ENCODE assay signal across 1 cellular context in the genomic region with DNA sequence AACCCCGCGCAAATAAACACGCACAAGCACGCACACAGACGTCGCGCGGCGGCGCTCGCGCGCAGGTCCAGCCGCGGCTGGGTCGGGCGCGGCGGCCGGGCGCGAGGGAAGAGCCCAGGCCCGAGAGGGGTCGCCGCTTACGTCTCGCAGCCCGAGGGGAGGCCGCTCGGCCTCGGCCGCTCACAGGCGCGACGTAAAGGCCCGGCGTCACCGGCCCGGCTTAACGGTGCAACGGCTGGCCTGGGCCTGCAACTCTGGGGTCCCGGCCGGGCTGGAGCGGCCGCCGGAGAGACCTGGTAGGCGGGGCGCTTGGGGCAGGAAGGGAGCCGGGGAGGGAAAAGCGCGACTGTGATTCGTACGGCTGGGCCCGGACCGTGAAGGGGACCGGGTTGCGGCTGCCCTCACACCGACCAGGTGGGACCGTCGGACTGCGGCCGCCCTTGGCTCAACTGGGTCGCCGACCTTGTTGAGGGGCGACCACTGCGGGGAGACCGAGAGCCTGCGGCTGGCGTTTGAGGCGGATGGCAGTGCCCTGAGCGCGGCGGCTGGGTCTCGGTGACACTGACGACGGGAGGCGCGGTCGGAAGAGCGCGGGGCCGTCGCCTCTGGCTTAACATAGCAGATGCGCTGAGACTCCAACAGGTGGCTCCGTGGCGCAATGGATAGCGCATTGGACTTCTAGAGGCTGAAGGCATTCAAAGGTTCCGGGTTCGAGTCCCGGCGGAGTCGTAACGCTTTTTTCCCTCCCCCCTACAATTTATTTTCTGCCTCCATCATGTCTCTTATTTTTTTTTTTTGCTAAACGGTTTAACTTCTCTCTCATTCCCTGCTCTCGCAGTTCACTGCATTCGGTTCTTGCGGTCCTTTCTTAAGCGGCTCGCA.
TF ChIP-seq lines count a peak whose summit lies in the region.

No MANE protein-coding gene starts in this region.

TF ChIP-seq in HepG2, 621 proteins besides CTCF, POLR2A, EP300 and RAD21 (continued from another document and continues in another):
- peak; percentile 25; the same call in 1 of the 2 replicates for TF ChIP-seq HCFC1 (IDR thresholded peaks at IDR 0.05; ENCODE audit: low read depth, low read length)
- TF ChIP-seq, protein P1, sequence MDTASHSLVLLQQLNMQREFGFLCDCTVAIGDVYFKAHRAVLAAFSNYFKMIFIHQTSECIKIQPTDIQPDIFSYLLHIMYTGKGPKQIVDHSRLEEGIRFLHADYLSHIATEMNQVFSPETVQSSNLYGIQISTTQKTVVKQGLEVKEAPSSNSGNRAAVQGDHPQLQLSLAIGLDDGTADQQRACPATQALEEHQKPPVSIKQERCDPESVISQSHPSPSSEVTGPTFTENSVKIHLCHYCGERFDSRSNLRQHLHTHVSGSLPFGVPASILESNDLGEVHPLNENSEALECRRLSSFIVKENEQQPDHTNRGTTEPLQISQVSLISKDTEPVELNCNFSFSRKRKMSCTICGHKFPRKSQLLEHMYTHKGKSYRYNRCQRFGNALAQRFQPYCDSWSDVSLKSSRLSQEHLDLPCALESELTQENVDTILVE (CRISPR knock-in tag; IDR thresholded peaks at IDR 0.05), result 0 out of 2 replicates have a peak, but pooled peaks have one; percentile 47
- TF ChIP-seq LCORL (IDR thresholded peaks at IDR 0.05), result no peak
- no peak for TF ChIP-seq LCORL (CRISPR knock-in tag; IDR thresholded peaks at IDR 0.05)
- no peak; the same call in 1 of the 2 replicates for TF ChIP-seq NR1H2 (CRISPR knock-in tag; IDR thresholded peaks at IDR 0.05; ENCODE audit: borderline replicate concordance, low read depth)
- TF ChIP-seq, protein P2, sequence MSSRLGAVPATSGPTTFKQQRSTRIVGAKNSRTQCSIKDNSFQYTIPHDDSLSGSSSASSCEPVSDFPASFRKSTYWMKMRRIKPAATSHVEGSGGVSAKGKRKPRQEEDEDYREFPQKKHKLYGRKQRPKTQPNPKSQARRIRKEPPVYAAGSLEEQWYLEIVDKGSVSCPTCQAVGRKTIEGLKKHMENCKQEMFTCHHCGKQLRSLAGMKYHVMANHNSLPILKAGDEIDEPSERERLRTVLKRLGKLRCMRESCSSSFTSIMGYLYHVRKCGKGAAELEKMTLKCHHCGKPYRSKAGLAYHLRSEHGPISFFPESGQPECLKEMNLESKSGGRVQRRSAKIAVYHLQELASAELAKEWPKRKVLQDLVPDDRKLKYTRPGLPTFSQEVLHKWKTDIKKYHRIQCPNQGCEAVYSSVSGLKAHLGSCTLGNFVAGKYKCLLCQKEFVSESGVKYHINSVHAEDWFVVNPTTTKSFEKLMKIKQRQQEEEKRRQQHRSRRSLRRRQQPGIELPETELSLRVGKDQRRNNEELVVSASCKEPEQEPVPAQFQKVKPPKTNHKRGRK (CRISPR knock-in tag; IDR thresholded peaks at IDR 0.05), result no peak
- peak; percentile 83; the same call in 1 of the 2 replicates for TF ChIP-seq ZNF772 (CRISPR knock-in tag; IDR thresholded peaks at IDR 0.05)
- 0 out of 2 replicates have a peak, but pooled peaks have one; percentile 19 for TF ChIP-seq RFX5 (IDR thresholded peaks at IDR 0.05; ENCODE audit: low read depth, low read length)
- TF ChIP-seq RBM39 (IDR thresholded peaks at IDR 0.05; ENCODE audit: low read depth, low read length, poor library complexity, severe bottlenecking), result peak; percentile 80
- peak; percentile 89 for TF ChIP-seq KMT2B (CRISPR knock-in tag; IDR thresholded peaks at IDR 0.05)
- TF ChIP-seq RARA (CRISPR knock-in tag; IDR thresholded peaks at IDR 0.05), result peak; percentile 24; the same call in 1 of the 2 replicates
- TF ChIP-seq SSRP1 (CRISPR knock-in tag; IDR thresholded peaks at IDR 0.05), result no peak; the same call in 1 of the 2 replicates
- TF ChIP-seq, protein P3, sequence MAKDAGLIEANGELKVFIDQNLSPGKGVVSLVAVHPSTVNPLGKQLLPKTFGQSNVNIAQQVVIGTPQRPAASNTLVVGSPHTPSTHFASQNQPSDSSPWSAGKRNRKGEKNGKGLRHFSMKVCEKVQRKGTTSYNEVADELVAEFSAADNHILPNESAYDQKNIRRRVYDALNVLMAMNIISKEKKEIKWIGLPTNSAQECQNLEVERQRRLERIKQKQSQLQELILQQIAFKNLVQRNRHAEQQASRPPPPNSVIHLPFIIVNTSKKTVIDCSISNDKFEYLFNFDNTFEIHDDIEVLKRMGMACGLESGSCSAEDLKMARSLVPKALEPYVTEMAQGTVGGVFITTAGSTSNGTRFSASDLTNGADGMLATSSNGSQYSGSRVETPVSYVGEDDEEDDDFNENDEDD (CRISPR knock-in tag; IDR thresholded peaks at IDR 0.05; ENCODE audit: borderline replicate concordance), result peak; percentile 60; the same call in 1 of the 2 replicates
- peak; percentile 75 for TF ChIP-seq RXRA (CRISPR knock-in tag; IDR thresholded peaks at IDR 0.05)
- 0 out of 2 replicates have a peak, but pooled peaks have one; percentile 67 for TF ChIP-seq GLI4 (CRISPR knock-in tag; IDR thresholded peaks at IDR 0.05; ENCODE audit: borderline replicate concordance)
- TF ChIP-seq, protein P4, sequence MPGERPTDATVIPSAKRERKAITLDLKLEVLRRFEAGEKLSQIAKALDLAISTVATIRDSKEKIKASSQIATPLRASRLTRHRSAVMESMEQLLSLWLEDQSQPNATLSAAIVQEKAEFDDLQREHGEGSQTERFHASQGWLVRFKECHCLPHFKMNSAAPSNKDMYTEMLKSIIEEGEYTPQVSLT (CRISPR knock-in tag; IDR thresholded peaks at IDR 0.05; ENCODE audit: borderline replicate concordance, low read depth), result no peak
- TF ChIP-seq MYC (CRISPR knock-in tag; IDR thresholded peaks at IDR 0.05; ENCODE audit: borderline replicate concordance), result peak; percentile 78; the same call in 1 of the 2 replicates
- peak; percentile 78; the same call in 1 of the 2 replicates for TF ChIP-seq CEBPB (IDR thresholded peaks at IDR 0.05; ENCODE audit: borderline replicate concordance, low read depth, low read length)
- TF ChIP-seq, protein P5, sequence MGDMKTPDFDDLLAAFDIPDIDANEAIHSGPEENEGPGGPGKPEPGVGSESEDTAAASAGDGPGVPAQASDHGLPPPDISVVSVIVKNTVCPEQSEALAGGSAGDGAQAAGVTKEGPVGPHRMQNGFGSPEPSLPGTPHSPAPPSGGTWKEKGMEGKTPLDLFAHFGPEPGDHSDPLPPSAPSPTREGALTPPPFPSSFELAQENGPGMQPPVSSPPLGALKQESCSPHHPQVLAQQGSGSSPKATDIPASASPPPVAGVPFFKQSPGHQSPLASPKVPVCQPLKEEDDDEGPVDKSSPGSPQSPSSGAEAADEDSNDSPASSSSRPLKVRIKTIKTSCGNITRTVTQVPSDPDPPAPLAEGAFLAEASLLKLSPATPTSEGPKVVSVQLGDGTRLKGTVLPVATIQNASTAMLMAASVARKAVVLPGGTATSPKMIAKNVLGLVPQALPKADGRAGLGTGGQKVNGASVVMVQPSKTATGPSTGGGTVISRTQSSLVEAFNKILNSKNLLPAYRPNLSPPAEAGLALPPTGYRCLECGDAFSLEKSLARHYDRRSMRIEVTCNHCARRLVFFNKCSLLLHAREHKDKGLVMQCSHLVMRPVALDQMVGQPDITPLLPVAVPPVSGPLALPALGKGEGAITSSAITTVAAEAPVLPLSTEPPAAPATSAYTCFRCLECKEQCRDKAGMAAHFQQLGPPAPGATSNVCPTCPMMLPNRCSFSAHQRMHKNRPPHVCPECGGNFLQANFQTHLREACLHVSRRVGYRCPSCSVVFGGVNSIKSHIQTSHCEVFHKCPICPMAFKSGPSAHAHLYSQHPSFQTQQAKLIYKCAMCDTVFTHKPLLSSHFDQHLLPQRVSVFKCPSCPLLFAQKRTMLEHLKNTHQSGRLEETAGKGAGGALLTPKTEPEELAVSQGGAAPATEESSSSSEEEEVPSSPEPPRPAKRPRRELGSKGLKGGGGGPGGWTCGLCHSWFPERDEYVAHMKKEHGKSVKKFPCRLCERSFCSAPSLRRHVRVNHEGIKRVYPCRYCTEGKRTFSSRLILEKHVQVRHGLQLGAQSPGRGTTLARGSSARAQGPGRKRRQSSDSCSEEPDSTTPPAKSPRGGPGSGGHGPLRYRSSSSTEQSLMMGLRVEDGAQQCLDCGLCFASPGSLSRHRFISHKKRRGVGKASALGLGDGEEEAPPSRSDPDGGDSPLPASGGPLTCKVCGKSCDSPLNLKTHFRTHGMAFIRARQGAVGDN (CRISPR knock-in tag; IDR thresholded peaks at IDR 0.05), result peak; percentile 73
- 0 out of 2 replicates have a peak, but pooled peaks have one; percentile 33 for TF ChIP-seq ZBTB1 (CRISPR knock-in tag; IDR thresholded peaks at IDR 0.05; ENCODE audit: borderline replicate concordance)
- peak; percentile 74 for TF ChIP-seq HNRNPL (IDR thresholded peaks at IDR 0.05; ENCODE audit: low read depth, low read length)
- TF ChIP-seq ZNF17 (CRISPR knock-in tag; IDR thresholded peaks at IDR 0.05), result no peak
- peak; percentile 63 for TF ChIP-seq POLR2G (IDR thresholded peaks at IDR 0.05; ENCODE audit: low read depth, low read length)
- TF ChIP-seq MAF1 (CRISPR knock-in tag; IDR thresholded peaks at IDR 0.05; ENCODE audit: borderline replicate concordance), result peak; percentile 99
- TF ChIP-seq, protein P6, sequence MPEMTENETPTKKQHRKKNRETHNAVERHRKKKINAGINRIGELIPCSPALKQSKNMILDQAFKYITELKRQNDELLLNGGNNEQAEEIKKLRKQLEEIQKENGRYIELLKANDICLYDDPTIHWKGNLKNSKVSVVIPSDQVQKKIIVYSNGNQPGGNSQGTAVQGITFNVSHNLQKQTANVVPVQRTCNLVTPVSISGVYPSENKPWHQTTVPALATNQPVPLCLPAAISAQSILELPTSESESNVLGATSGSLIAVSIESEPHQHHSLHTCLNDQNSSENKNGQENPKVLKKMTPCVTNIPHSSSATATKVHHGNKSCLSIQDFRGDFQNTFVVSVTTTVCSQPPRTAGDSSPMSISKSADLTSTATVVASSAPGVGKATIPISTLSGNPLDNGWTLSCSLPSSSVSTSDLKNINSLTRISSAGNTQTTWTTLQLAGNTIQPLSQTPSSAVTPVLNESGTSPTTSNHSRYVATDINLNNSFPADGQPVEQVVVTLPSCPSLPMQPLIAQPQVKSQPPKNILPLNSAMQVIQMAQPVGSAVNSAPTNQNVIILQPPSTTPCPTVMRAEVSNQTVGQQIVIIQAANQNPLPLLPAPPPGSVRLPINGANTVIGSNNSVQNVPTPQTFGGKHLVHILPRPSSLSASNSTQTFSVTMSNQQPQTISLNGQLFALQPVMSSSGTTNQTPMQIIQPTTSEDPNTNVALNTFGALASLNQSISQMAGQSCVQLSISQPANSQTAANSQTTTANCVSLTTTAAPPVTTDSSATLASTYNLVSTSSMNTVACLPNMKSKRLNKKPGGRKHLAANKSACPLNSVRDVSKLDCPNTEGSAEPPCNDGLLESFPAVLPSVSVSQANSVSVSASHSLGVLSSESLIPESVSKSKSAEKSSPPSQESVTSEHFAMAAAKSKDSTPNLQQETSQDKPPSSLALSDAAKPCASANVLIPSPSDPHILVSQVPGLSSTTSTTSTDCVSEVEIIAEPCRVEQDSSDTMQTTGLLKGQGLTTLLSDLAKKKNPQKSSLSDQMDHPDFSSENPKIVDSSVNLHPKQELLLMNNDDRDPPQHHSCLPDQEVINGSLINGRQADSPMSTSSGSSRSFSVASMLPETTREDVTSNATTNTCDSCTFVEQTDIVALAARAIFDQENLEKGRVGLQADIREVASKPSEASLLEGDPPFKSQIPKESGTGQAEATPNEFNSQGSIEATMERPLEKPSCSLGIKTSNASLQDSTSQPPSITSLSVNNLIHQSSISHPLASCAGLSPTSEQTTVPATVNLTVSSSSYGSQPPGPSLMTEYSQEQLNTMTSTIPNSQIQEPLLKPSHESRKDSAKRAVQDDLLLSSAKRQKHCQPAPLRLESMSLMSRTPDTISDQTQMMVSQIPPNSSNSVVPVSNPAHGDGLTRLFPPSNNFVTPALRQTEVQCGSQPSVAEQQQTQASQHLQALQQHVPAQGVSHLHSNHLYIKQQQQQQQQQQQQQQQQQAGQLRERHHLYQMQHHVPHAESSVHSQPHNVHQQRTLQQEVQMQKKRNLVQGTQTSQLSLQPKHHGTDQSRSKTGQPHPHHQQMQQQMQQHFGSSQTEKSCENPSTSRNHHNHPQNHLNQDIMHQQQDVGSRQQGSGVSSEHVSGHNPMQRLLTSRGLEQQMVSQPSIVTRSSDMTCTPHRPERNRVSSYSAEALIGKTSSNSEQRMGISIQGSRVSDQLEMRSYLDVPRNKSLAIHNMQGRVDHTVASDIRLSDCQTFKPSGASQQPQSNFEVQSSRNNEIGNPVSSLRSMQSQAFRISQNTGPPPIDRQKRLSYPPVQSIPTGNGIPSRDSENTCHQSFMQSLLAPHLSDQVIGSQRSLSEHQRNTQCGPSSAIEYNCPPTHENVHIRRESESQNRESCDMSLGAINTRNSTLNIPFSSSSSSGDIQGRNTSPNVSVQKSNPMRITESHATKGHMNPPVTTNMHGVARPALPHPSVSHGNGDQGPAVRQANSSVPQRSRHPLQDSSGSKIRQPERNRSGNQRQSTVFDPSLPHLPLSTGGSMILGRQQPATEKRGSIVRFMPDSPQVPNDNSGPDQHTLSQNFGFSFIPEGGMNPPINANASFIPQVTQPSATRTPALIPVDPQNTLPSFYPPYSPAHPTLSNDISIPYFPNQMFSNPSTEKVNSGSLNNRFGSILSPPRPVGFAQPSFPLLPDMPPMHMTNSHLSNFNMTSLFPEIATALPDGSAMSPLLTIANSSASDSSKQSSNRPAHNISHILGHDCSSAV (CRISPR knock-in tag; IDR thresholded peaks at IDR 0.05; ENCODE audit: borderline replicate concordance), result no peak
- TF ChIP-seq, protein P7, sequence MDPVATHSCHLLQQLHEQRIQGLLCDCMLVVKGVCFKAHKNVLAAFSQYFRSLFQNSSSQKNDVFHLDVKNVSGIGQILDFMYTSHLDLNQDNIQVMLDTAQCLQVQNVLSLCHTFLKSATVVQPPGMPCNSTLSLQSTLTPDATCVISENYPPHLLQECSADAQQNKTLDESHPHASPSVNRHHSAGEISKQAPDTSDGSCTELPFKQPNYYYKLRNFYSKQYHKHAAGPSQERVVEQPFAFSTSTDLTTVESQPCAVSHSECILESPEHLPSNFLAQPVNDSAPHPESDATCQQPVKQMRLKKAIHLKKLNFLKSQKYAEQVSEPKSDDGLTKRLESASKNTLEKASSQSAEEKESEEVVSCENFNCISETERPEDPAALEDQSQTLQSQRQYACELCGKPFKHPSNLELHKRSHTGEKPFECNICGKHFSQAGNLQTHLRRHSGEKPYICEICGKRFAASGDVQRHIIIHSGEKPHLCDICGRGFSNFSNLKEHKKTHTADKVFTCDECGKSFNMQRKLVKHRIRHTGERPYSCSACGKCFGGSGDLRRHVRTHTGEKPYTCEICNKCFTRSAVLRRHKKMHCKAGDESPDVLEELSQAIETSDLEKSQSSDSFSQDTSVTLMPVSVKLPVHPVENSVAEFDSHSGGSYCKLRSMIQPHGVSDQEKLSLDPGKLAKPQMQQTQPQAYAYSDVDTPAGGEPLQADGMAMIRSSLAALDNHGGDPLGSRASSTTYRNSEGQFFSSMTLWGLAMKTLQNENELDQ (CRISPR knock-in tag; IDR thresholded peaks at IDR 0.05; ENCODE audit: borderline replicate concordance), result no peak
- TF ChIP-seq GATAD2A (CRISPR knock-in tag; IDR thresholded peaks at IDR 0.05), result peak; percentile 35; the same call in 1 of the 2 replicates
- TF ChIP-seq ZNF776 (CRISPR knock-in tag; IDR thresholded peaks at IDR 0.05), result peak; percentile 75; the same call in 1 of the 2 replicates
- 0 out of 2 replicates have a peak, but pooled peaks have one; percentile 55 for TF ChIP-seq ZNF674 (CRISPR knock-in tag; IDR thresholded peaks at IDR 0.05; ENCODE audit: low read depth)
- TF ChIP-seq ISX (CRISPR knock-in tag; conservative IDR thresholded peaks at IDR 0.05), result no peak
- peak; percentile 93 for TF ChIP-seq ASH2L (IDR thresholded peaks at IDR 0.05; ENCODE audit: insufficient read length, low read depth, low read length)
- no peak; the same call in 1 of the 2 replicates for TF ChIP-seq ZNF138 (CRISPR knock-in tag; IDR thresholded peaks at IDR 0.05; ENCODE audit: low read depth)
